Comparison of ENCODE assay signal across 8 cellular contexts in genomic region chr1:32071758-32072621, GRCh38. TPM values are rescaled to one million over a fixed set of nuclear protein-coding genes. Genes with fewer than 3 reads are reported as not detected.
DNase-seq lines count a peak whose midpoint lies in the region; ATAC-seq, FAIRE-seq and TF ChIP-seq lines count a peak whose summit lies in the region.

No MANE protein-coding gene starts in this region.

- peak overlapping the region; percentile 94 for H2AFZ ChIP-seq in parathyroid adenoma

- peak overlapping the region; percentile 79 for H3K4me2 ChIP-seq in parathyroid adenoma (ENCODE audit: low read length)

- peak; percentile 21 for FAIRE-seq in GM19239 (lab: Jason Lieb, UNC)

- peak overlapping the region; percentile 83 to 98 (median 96) for H3K27ac ChIP-seq in esophagus squamous epithelium
- H3K27ac ChIP-seq in parathyroid adenoma: peak overlapping the region; percentile 91

- ATAC-seq in SK-N-SH treated with all-trans-retinoic acid at 6 μM for 48 hours (peak; percentile 1; the same call in 2 of the 3 replicates), HG02588 (IDR thresholded peaks at IDR 0.05; ENCODE audit: unreplicated experiment) (no peak)

- no peaks in the 10 kb centered on the region for H3K9me3 ChIP-seq in esophagus squamous epithelium
- no peaks in the 10 kb centered on the region for H3K9me3 ChIP-seq in parathyroid adenoma (ENCODE audit: control insufficient read depth, low read length)

- no peak overlapping the region for H3K9ac ChIP-seq in parathyroid adenoma

- intact Hi-C loops in esophagus squamous epithelium (cut with DNase I): no loop called here

- WGBS in esophagus squamous epithelium, 2 donors: 14 to 16% methylated on average over 14 of the region's 14 CpGs

- DNase-seq in AG08396 (ENCODE audit: low spot score) (peak; percentile 44), GM19239 (ENCODE audit: insufficient read length, low spot score) (no peak), esophagus squamous epithelium (lab: John Stamatoyannopoulos, UW) (no peak), islet precursor cell (no peak), ecto neural progenitor cell (ENCODE audit: low spot score) (no peak)

- H3K4me3 ChIP-seq in esophagus squamous epithelium (peak overlapping the region; percentile 70 to 96 (median 84)), parathyroid adenoma (ENCODE audit: low read depth, low read length) (peak overlapping the region; percentile 90)

- TF ChIP-seq CTCF in esophagus squamous epithelium (IDR thresholded peaks at IDR 0.05) (no peak), parathyroid adenoma (IDR thresholded peaks at IDR 0.05) (no peak)

- H3K36me3 ChIP-seq in esophagus squamous epithelium (peaks cover 4 to 21% (median 10%) of the 10 kb centered on the region in 3 donors), parathyroid adenoma (ENCODE audit: control insufficient read depth, insufficient read depth, low read length) (no peaks in the 10 kb centered on the region)

- no peak for TF ChIP-seq POLR2A in esophagus squamous epithelium (IDR thresholded peaks at IDR 0.05)

- H3K4me1 ChIP-seq in esophagus squamous epithelium (peaks cover 17 to 64% (median 24%) of the 10 kb centered on the region in 3 donors), parathyroid adenoma (peaks cover 3% of the 10 kb centered on the region)

- H3K79me2 ChIP-seq in parathyroid adenoma: no peaks in the 10 kb centered on the region

- H3K27me3 ChIP-seq in esophagus squamous epithelium (no peaks in the 10 kb centered on the region), parathyroid adenoma (ENCODE audit: control insufficient read depth, insufficient read depth, low read length) (no peaks in the 10 kb centered on the region)

TF ChIP-seq in SK-N-SH treated with all-trans-retinoic acid at 6 μM for 48 hours, 23 proteins besides CTCF, POLR2A, EP300 and RAD21:
- TF ChIP-seq ZFP30 (CRISPR knock-in tag; IDR thresholded peaks at IDR 0.05) (no peak), ZNF70 (CRISPR knock-in tag; IDR thresholded peaks at IDR 0.05) (no peak)
- TF ChIP-seq, protein P1, sequence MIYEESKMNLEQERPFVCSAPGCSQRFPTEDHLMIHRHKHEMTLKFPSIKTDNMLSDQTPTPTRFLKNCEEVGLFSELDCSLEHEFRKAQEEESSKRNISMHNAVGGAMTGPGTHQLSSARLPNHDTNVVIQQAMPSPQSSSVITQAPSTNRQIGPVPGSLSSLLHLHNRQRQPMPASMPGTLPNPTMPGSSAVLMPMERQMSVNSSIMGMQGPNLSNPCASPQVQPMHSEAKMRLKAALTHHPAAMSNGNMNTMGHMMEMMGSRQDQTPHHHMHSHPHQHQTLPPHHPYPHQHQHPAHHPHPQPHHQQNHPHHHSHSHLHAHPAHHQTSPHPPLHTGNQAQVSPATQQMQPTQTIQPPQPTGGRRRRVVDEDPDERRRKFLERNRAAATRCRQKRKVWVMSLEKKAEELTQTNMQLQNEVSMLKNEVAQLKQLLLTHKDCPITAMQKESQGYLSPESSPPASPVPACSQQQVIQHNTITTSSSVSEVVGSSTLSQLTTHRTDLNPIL (CRISPR knock-in tag; IDR thresholded peaks at IDR 0.05; ENCODE audit: low read depth): 0 out of 2 replicates have a peak, but pooled peaks have one; percentile 16

RNA-seq across cellular contexts. Expression of gene TMEM39B, which starts 0.7 kb away (rescaled TPM):
- total RNA-seq in esophagus squamous epithelium: 1 to 10 TPM; 3.6 to 5.6 (median 4.9) TPM

RNA-seq across cellular contexts. Expression of gene KPNA6, which starts 35.9 kb away (rescaled TPM):
- 10 to 100 TPM; 27.7 to 38.0 (median 36.5) TPM for total RNA-seq in esophagus squamous epithelium

RNA-seq across cellular contexts. Expression of gene KHDRBS1, which starts 58.3 kb away (rescaled TPM):
- total RNA-seq in esophagus squamous epithelium: 10 to 100 TPM; 56.5 to 72.4 (median 70.8) TPM
